In genomic region chr22:41369089-41369745, GRCh38 we compare ENCODE assay signal across 13 cellular contexts. TPM values are rescaled to one million over a fixed set of nuclear protein-coding genes. Genes with fewer than 3 reads are reported as not detected.
DNase-seq lines count a peak whose midpoint lies in the region; ATAC-seq, FAIRE-seq and TF ChIP-seq lines count a peak whose summit lies in the region.
"Had no signal": no experiment of that assay in that cellular context is flagged by ENCODE, and none has a peak within 500 bp of the region (broad histone marks: within the 10 kb centered on the region; RNA-seq: fewer than 3 reads in every experiment).

No MANE protein-coding gene starts in this region.

- no peak for TF ChIP-seq EP300 in K562 (IDR thresholded peaks at IDR 0.05; ENCODE audit: low read length)

- WGBS in K562 (ENCODE audit: insufficient coverage, low coverage, missing lambda C conversion rate): 53% methylated on average over 10 of the region's 11 CpGs
- 54 to 75% methylated on average over 3 to 7 of the region's 11 CpGs for WGBS in thyroid gland, 2 donors

- H3K9ac ChIP-seq in K562 (ENCODE audit: insufficient read depth in 1 of 2, low read depth in 2 of 2, low read length in 2 of 2): no peak overlapping the region
- H3K9ac ChIP-seq in muscle layer of colon (ENCODE audit: low read length): peak overlapping the region; percentile 67

- no peak for TF ChIP-seq CTCF in K562 (IDR thresholded peaks at IDR 0.05 in 2 of 3, conservative IDR thresholded peaks at IDR 0.05 in 1 of 3; ENCODE audit: insufficient read depth in 2 of 3, low read depth in 1 of 3, low read length in 3 of 3)
- TF ChIP-seq CTCF in thyroid gland (IDR thresholded peaks at IDR 0.05): no peak

- FAIRE-seq in K562 (lab: Jason Lieb, UNC): no peak
- FAIRE-seq: bronchial epithelial cell had no signal

- no peak overlapping the region for H3K4me3 ChIP-seq in K562
- H3K4me3 ChIP-seq in muscle layer of colon (ENCODE audit: low read depth in 1 of 2, low read length in 2 of 2): peak overlapping the region; percentile 68 to 82
- no peak overlapping the region for H3K4me3 ChIP-seq in thyroid gland (replicated peaks in 1 of 3)

- intact Hi-C loops in K562 (cut with micrococcal nuclease): no loop called here
- intact Hi-C loops in thyroid gland (cut with DNase I): no loop called here

- H2AFZ ChIP-seq in K562 (ENCODE audit: low read depth, low read length): 0 out of 2 replicates have a peak overlapping the region, but pooled peaks have one; percentile 44

- BruUV-seq in K562 (replicated peaks; lab: Mats Ljungman, UMichigan): no TSS peak

- H3K27me3 ChIP-seq in K562 (ENCODE audit: control insufficient read depth in 2 of 2, insufficient read depth in 2 of 2, low read length in 2 of 2) (no peaks in the 10 kb centered on the region), muscle layer of colon (ENCODE audit: control insufficient read depth in 1 of 2, insufficient read depth in 2 of 2, low read length in 2 of 2) (no peaks in the 10 kb centered on the region), thyroid gland (no peaks in the 10 kb centered on the region)

- in situ Hi-C loops in K562 (cut with MboI): no loop called here

- DNase-seq in NCI-H345 treated with DMSO at 0.1 percent for 48 hours (lab: John Stamatoyannopoulos, UW; ENCODE audit: unreplicated experiment): peak; percentile 18
- DNase-seq in NCI-H345 (lab: John Stamatoyannopoulos, UW): no peak
- no peak for DNase-seq in K562 (ENCODE audit: extremely low read depth in 1 of 4, low spot score in 3 of 4)
- no peak for DNase-seq in thyroid gland
- DNase-seq in NOMO-1 treated with DMSO at 0.1 percent for 48 hours (lab: John Stamatoyannopoulos, UW; ENCODE audit: unreplicated experiment): no peak
- DNase-seq: activated CD4-positive, alpha-beta T cell treated with anti-CD3 and anti-CD28 coated beads for 4 hours; stimulated activated CD4-positive, alpha-beta T cell treated with anti-CD3 and anti-CD28 coated beads, Interleukin-1b, Interleukin-23, amount 100 ng/mL, for 48 hours; stimulated activated naive CD8-positive, alpha-beta T cell treated with anti-CD3 and anti-CD28 coated beads, Interleukin-15, Interleukin-2, amounts not matched to agents 100 U/mL and 50 U/mL, for 24 hours had no signal

- no peak for TF ChIP-seq RAD21 in K562 (CRISPR knock-in tag; conservative IDR thresholded peaks at IDR 0.05 in 1 of 2, IDR thresholded peaks at IDR 0.05 in 1 of 2)

- H3K9me1 ChIP-seq in K562 (ENCODE audit: control insufficient read depth, insufficient read depth, low read length): no peaks in the 10 kb centered on the region

- H4K20me1 ChIP-seq in K562 (replicated peaks; ENCODE audit: control insufficient read depth, insufficient read depth, low read length): no peaks in the 10 kb centered on the region

- H3K9me3 ChIP-seq in K562 (replicated peaks; ENCODE audit: control insufficient read depth, insufficient read depth, low read depth, low read length): no peaks in the 10 kb centered on the region
- H3K9me3 ChIP-seq in muscle layer of colon (ENCODE audit: low read length): no peaks in the 10 kb centered on the region
- no peaks in the 10 kb centered on the region for H3K9me3 ChIP-seq in thyroid gland

- no peak for TF ChIP-seq POLR2A in K562 (conservative IDR thresholded peaks at IDR 0.05)
- no peak for TF ChIP-seq POLR2A in thyroid gland (IDR thresholded peaks at IDR 0.05)

- no peaks in the 10 kb centered on the region for H3K36me3 ChIP-seq in K562 (ENCODE audit: control insufficient read depth, insufficient read depth, low read length)
- H3K36me3 ChIP-seq in muscle layer of colon (ENCODE audit: insufficient read depth, low read length): peaks cover 12% of the 10 kb centered on the region
- no peaks in the 10 kb centered on the region for H3K36me3 ChIP-seq in thyroid gland

- no peaks in the 10 kb centered on the region for H3K79me2 ChIP-seq in K562 (ENCODE audit: control insufficient read depth, insufficient read depth, low read length)

- no peak overlapping the region for H3K27ac ChIP-seq in K562 (ENCODE audit: extremely low read depth, low read depth, low read length)
- H3K27ac ChIP-seq in muscle layer of colon (ENCODE audit: low read depth, low read length): peak overlapping the region; percentile 76
- H3K27ac ChIP-seq in thyroid gland: peak overlapping the region in 2 of 3 donors; percentile 83 to 84

- no peak for ATAC-seq in K562
- no peak for ATAC-seq in SK-N-SH treated with all-trans-retinoic acid at 6 μM for 48 hours
- no peak for ATAC-seq in HG03108 (IDR thresholded peaks at IDR 0.05; ENCODE audit: unreplicated experiment)
- ATAC-seq: activated T-helper 17 cell treated with anti-CD3 and anti-CD28 coated beads, Interleukin-2, amount 50 U/mL, for 72 hours; stimulated activated naive CD8-positive, alpha-beta T cell treated with anti-CD3 and anti-CD28 coated beads, Interleukin-15, Interleukin-2, amounts not matched to agents 100 U/mL and 50 U/mL, for 24 hours had no signal

- H3K4me2 ChIP-seq in K562 (ENCODE audit: insufficient read depth, low read length): no peak overlapping the region

- CTCF ChIA-PET in K562 (lab: Yijun Ruan, JAX; ENCODE audit: low intra/inter-chr PET ratio): no interaction called here

- POLR2A ChIA-PET in K562 (lab: Yijun Ruan, JAX): interaction anchor here (0.6 to 1.1 kb wide), 3 partner anchors 19 to 58 kb away, joined by 3 read pairs; no protein-coding TSS in a partner anchor

- H3K4me1 ChIP-seq in K562 (replicated peaks in 1 of 2; ENCODE audit: control insufficient read depth in 2 of 2, insufficient read depth in 2 of 2, low read length in 2 of 2) (peaks cover 15 to 38% of the 10 kb centered on the region in 2 experiments; a peak in 4 of 5 replicates), muscle layer of colon (ENCODE audit: insufficient read depth, low read length) (peaks cover 32% of the 10 kb centered on the region), thyroid gland (peaks cover 32 to 42% of the 10 kb centered on the region in 2 donors)

TF ChIP-seq in K562, 482 proteins besides CTCF, POLR2A, EP300 and RAD21:
- TF ChIP-seq OTX1 (CRISPR knock-in tag; IDR thresholded peaks at IDR 0.05) (no peak), MCM2 (IDR thresholded peaks at IDR 0.05; ENCODE audit: low read depth) (no peak), TAL1 (IDR thresholded peaks at IDR 0.05) (no peak), MED1 (CRISPR knock-in tag; IDR thresholded peaks at IDR 0.05; ENCODE audit: borderline replicate concordance) (no peak), SPI1 (IDR thresholded peaks at IDR 0.05; ENCODE audit: borderline replicate concordance, low read depth, low read length) (no peak), KLF1 (tag; IDR thresholded peaks at IDR 0.05) (no peak), FUS (optimal IDR thresholded peaks at IDR 0.05; ENCODE audit: low read depth, low read length) (no peak), CBX8 (IDR thresholded peaks at IDR 0.05; ENCODE audit: borderline replicate concordance, extremely low read depth, low read depth, low read length, poor library complexity, severe bottlenecking) (no peak), HDAC8 (tag; IDR thresholded peaks at IDR 0.05) (no peak), ZNF197 (CRISPR knock-in tag; IDR thresholded peaks at IDR 0.05; ENCODE audit: low read depth) (no peak), RFX5 (IDR thresholded peaks at IDR 0.05; ENCODE audit: low read depth, low read length) (no peak)

TF ChIP-seq in SK-N-SH treated with all-trans-retinoic acid at 6 μM for 48 hours, 23 proteins besides CTCF, POLR2A, EP300 and RAD21:
- TF ChIP-seq SNAI2 (CRISPR knock-in tag; IDR thresholded peaks at IDR 0.05) (no peak), PPARA (CRISPR knock-in tag; IDR thresholded peaks at IDR 0.05; ENCODE audit: borderline replicate concordance) (no peak), ZC3H10 (CRISPR knock-in tag; IDR thresholded peaks at IDR 0.05) (no peak), ESRRG (CRISPR knock-in tag; IDR thresholded peaks at IDR 0.05) (no peak), ZNF565 (CRISPR knock-in tag; conservative IDR thresholded peaks at IDR 0.05; ENCODE audit: low read depth) (no peak), ISL1 (CRISPR knock-in tag; IDR thresholded peaks at IDR 0.05) (no peak), RARB (CRISPR knock-in tag; IDR thresholded peaks at IDR 0.05) (no peak), ZFP30 (CRISPR knock-in tag; IDR thresholded peaks at IDR 0.05) (no peak), ZNF8 (CRISPR knock-in tag; IDR thresholded peaks at IDR 0.05) (no peak)
- TF ChIP-seq, protein P1, sequence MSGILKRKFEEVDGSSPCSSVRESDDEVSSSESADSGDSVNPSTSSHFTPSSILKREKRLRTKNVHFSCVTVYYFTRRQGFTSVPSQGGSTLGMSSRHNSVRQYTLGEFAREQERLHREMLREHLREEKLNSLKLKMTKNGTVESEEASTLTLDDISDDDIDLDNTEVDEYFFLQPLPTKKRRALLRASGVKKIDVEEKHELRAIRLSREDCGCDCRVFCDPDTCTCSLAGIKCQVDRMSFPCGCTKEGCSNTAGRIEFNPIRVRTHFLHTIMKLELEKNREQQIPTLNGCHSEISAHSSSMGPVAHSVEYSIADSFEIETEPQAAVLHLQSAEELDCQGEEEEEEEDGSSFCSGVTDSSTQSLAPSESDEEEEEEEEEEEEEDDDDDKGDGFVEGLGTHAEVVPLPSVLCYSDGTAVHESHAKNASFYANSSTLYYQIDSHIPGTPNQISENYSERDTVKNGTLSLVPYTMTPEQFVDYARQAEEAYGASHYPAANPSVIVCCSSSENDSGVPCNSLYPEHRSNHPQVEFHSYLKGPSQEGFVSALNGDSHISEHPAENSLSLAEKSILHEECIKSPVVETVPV (CRISPR knock-in tag; IDR thresholded peaks at IDR 0.05): no peak

RNA-seq across cellular contexts. Expression of gene TEF, which starts 12.5 kb away (rescaled TPM):
- 1.4 and 6.6 TPM in 2 replicates for total RNA-seq in K562 (2011; cell fraction: chromatin; rRNA removed; ENCODE audit: low replicate concordance)
- 2.4 and 2.8 TPM in 2 replicates for total RNA-seq in K562 (2011; cell fraction: nucleolus; rRNA removed)
- 1.9 and 3.0 TPM in 2 replicates for total RNA-seq in K562 (2011; cell fraction: nucleoplasm; rRNA removed)
- 1.2 and 2.0 TPM in 2 replicates for total RNA-seq in K562 (2014; rRNA removed)
- total RNA-seq in K562 (2014; rRNA removed; fragmentation: Illumina TruSeq; extraction: Trizol): 0.69 and 0.96 TPM in 2 replicates
- total RNA-seq in K562 (2015; rRNA removed; fragmentation: Illumina TruSeq; extraction: Trizol): 0.68 and 0.76 TPM in 2 replicates
- total RNA-seq in K562 (2021): 1.6 and 2.8 TPM in 2 replicates
- polyA plus RNA-seq in K562 (2011; rRNA removed): 3.1 and 3.2 TPM in 2 replicates
- polyA plus RNA-seq in K562 (2011; cell fraction: cytosol; rRNA removed): 1.4 and 4.5 TPM in 2 replicates
- 4.0 and 5.7 TPM in 2 replicates for polyA plus RNA-seq in K562 (2011; cell fraction: nucleus; rRNA removed)
- 0.30 and 0.72 TPM in 2 replicates for polyA plus RNA-seq in K562 (2012)
- polyA plus RNA-seq in K562 (2014; fragmentation: Illumina TruSeq; extraction: Trizol): 1.8 and 2.1 TPM in 2 replicates
- polyA plus RNA-seq in K562 (2014; fragmentation: Nextera tagmentation; extraction: Ambion mirVana): under 1 TPM; 0.04 to 0.06 TPM
- 0.90 and 1.4 TPM in 2 replicates for polyA plus RNA-seq in K562 (2014; rRNA removed)
- 2.7 and 4.1 TPM in 2 replicates for polyA minus RNA-seq in K562 (2011; rRNA and poly(A)+ RNA removed)
- polyA minus RNA-seq in K562 (2011; cell fraction: cytosol; rRNA and poly(A)+ RNA removed): 0.67 and 1.4 TPM in 2 replicates
- polyA minus RNA-seq in K562 (2011; cell fraction: nucleus; rRNA and poly(A)+ RNA removed): 0.67 and 1.2 TPM in 2 replicates
- 10 to 100 TPM; 15.9 to 41.1 (median 22.9) TPM for total RNA-seq in thyroid gland

Comparison
In these comparisons a context has a peak if more than half of its experiments do, and no peak if none do; other contexts are left out.
1. H3K4me3 ChIP-seq: peak in muscle layer of colon (2 of 2); none in K562 (single experiment) and thyroid gland (0 of 3).